8 cellular contexts compared by ENCODE assay signal in the genomic region with DNA sequence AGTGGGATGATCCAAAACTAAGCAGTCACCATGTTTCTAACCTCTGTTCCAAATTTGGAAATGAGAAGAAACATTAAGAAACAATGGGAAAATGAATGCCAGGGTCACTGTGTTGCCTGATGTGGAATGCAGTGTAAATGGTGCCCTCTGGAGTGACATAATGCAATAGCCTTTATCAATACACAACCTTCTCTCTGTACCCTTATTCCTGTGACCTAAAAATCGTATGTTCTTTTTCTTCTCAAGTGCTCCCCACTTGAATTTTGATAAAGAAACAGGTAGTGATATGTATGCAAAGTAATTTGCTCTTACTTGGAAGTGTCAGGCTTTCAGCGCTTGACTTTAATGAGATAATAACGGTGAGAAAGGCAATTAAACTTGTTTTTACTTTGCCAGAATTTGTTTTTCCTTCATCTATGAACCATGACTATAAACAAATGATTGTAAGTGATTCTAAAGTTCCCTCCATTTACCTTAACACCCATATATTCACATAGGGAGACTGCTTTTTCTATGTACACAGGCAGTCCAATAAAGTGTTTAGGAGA.
DNase-seq lines count a peak whose midpoint lies in the region; ATAC-seq, FAIRE-seq and TF ChIP-seq lines count a peak whose summit lies in the region.

No MANE protein-coding gene starts in this region.

- BruUV-seq in Panc1 (replicated peaks; lab: Mats Ljungman, UMichigan): no TSS peak

- FAIRE-seq in frontal cortex (lab: Jason Lieb, UNC): no peak

- H3K27ac ChIP-seq in Panc1 (ENCODE audit: low read length): no peak overlapping the region
- H3K27ac ChIP-seq in gastroesophageal sphincter: no peak overlapping the region
- H3K27ac ChIP-seq in sigmoid colon: no peak overlapping the region

- WGBS in gastroesophageal sphincter (ENCODE audit: low coverage in 1 of 2), 2 donors: 75 to 78% methylated on average over 3 of the region's 3 CpGs
- 17 to 58% methylated on average over 3 of the region's 3 CpGs for WGBS in sigmoid colon, 2 donors

- TF ChIP-seq CTCF in Panc1 (IDR thresholded peaks at IDR 0.05): peak; percentile 55; the same call in 1 of the 2 replicates
- TF ChIP-seq CTCF in gastroesophageal sphincter (IDR thresholded peaks at IDR 0.05): peak in 3 of 4 experiments; percentile 25 to 42 (median 31)
- TF ChIP-seq CTCF in sigmoid colon (IDR thresholded peaks at IDR 0.05): peak in 2 of 4 experiments; percentile 14 to 28

- no peaks in the 10 kb centered on the region for H3K4me1 ChIP-seq in Panc1 (ENCODE audit: control insufficient read depth, insufficient read depth, low read length)
- peaks cover 0 to 7% (median 0%) of the 10 kb centered on the region in 3 donors for H3K4me1 ChIP-seq in gastroesophageal sphincter
- peaks cover 0 to 5% (median 0%) of the 10 kb centered on the region in 4 donors for H3K4me1 ChIP-seq in sigmoid colon

- no peak for ATAC-seq in Panc1
- peak; percentile 57 for ATAC-seq in gastroesophageal sphincter
- no peak for ATAC-seq in GM19452 (IDR thresholded peaks at IDR 0.05; ENCODE audit: unreplicated experiment)

- H3K36me3 ChIP-seq in Panc1 (ENCODE audit: control insufficient read depth, insufficient read depth, low read length): no peaks in the 10 kb centered on the region
- H3K36me3 ChIP-seq in gastroesophageal sphincter: no peaks in the 10 kb centered on the region
- H3K36me3 ChIP-seq in sigmoid colon: no peaks in the 10 kb centered on the region

- POLR2A ChIA-PET in Panc1 (lab: Charles Lee): no interaction called here

- H3K9me3 ChIP-seq in Panc1 (ENCODE audit: control insufficient read depth, insufficient read depth, low read depth, low read length) (no peaks in the 10 kb centered on the region), gastroesophageal sphincter (no peaks in the 10 kb centered on the region), sigmoid colon (no peaks in the 10 kb centered on the region)

- CTCF ChIA-PET in Panc1 (lab: Charles Lee): no interaction called here

- in situ Hi-C loops in Panc1 (cut with HindIII; ENCODE audit: low pct_unique_long_range_greater_than_20kb, low sequenced_read_pairs): no loop called here

- intact Hi-C loops in Panc1 (cut with micrococcal nuclease; ENCODE audit: unreplicated experiment) (no loop called here), sigmoid colon (cut with DNase I) (loop anchor here (10.0 kb wide), 1 partner anchor 116 kb away; no protein-coding TSS in a partner anchor)

- TF ChIP-seq EP300 in gastroesophageal sphincter (IDR thresholded peaks at IDR 0.05) (no peak), sigmoid colon (IDR thresholded peaks at IDR 0.05) (no peak)

- H3K27me3 ChIP-seq in Panc1 (ENCODE audit: control insufficient read depth, insufficient read depth, low read length): no peaks in the 10 kb centered on the region
- H3K27me3 ChIP-seq in gastroesophageal sphincter: no peaks in the 10 kb centered on the region
- H3K27me3 ChIP-seq in sigmoid colon: no peaks in the 10 kb centered on the region

- H3K4me3 ChIP-seq in Panc1 (ENCODE audit: low read depth in 2 of 2, low read length in 2 of 2): no peak overlapping the region
- no peak overlapping the region for H3K4me3 ChIP-seq in gastroesophageal sphincter
- H3K4me3 ChIP-seq in sigmoid colon: no peak overlapping the region

- DNase-seq in NCI-H1694 treated with DMSO at 0.1 percent for 48 hours (lab: John Stamatoyannopoulos, UW) (peak; percentile 5), NCI-H1694 (lab: John Stamatoyannopoulos, UW) (no peak), Panc1 (ENCODE audit: low read depth, low spot score) (no peak), stromal cell of bone marrow (ENCODE audit: low read depth) (peak; percentile 29), frontal cortex (ENCODE audit: low spot score in 2 of 2) (no peak), sigmoid colon (no peak)

- TF ChIP-seq POLR2A in gastroesophageal sphincter (IDR thresholded peaks at IDR 0.05): no peak
- no peak for TF ChIP-seq POLR2A in sigmoid colon (IDR thresholded peaks at IDR 0.05)

Comparison
In these comparisons a context has a peak if more than half of its experiments do, and no peak if none do; other contexts are left out.
1. DNase-seq: peak in NCI-H1694 treated with DMSO at 0.1 percent for 48 hours (single experiment) and stromal cell of bone marrow (single experiment); none in NCI-H1694 (single experiment), Panc1 (single experiment), frontal cortex (0 of 2) and sigmoid colon (single experiment).